ENCODE assay signal across 8 cellular contexts in the genomic region with DNA sequence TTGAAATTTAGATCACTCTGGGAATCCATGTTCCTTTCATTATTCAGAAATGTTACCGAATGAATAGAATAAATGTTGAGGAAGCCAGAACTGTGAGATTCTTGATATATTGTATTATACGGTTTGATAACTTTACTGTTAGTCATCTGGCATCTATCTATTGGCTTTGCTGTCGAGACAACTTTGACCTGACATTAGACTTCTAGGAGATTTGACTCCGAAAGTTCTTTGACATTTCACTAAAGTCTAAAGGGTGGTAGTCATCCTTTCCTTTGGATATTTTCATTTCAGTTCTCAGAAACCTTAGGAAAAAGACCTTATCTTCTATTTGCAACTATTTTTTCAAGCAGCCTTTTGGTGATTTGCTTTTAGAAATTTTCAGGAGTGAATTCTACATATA. TPM values are rescaled to one million over a fixed set of nuclear protein-coding genes. Genes with fewer than 3 reads are reported as not detected.
DNase-seq lines count a peak whose midpoint lies in the region; FAIRE-seq and TF ChIP-seq lines count a peak whose summit lies in the region.

No MANE protein-coding gene starts in this region.

- FAIRE-seq in bronchial epithelial cell (lab: Jason Lieb, UNC): no peak

- H3K4me3 Mint-ChIP-seq in HFFc6: peak overlapping the region; percentile 99

- H3K23ac ChIP-seq in neuronal stem cell (ENCODE audit: low read depth, low read length, poor library complexity): no peak overlapping the region

- peaks cover 39% of the 10 kb centered on the region for H3K4me1 Mint-ChIP-seq in HFFc6 (ENCODE audit: low read depth)

- no peak overlapping the region for H3K14ac ChIP-seq in neuronal stem cell (ENCODE audit: low read length)

- H3K36me3 ChIP-seq in bronchial epithelial cell (ENCODE audit: control insufficient read depth, insufficient read depth, low read length) (no peaks in the 10 kb centered on the region), muscle layer of colon (ENCODE audit: insufficient read depth, low read length) (no peaks in the 10 kb centered on the region), neuronal stem cell (replicated peaks in 1 of 2; ENCODE audit: control insufficient read depth in 2 of 2, insufficient read depth in 2 of 2, low read length in 2 of 2) (peaks cover 0 to 11% of the 10 kb centered on the region in 2 donors)

- no peak overlapping the region for H2BK5ac ChIP-seq in neuronal stem cell (ENCODE audit: low read length)

- H3K27ac ChIP-seq in muscle layer of colon (ENCODE audit: low read depth, low read length): peak overlapping the region; percentile 24
- no peak overlapping the region for H3K27ac ChIP-seq in neuronal stem cell (replicated peaks; ENCODE audit: low read length)

- no peaks in the 10 kb centered on the region for H3K9me3 Mint-ChIP-seq in HFFc6

- no peak for TF ChIP-seq CTCF in AG04449 (IDR thresholded peaks at IDR 0.05; ENCODE audit: insufficient read depth, low read length, missing control alignments)
- TF ChIP-seq CTCF in HFFc6 (IDR thresholded peaks at IDR 0.05): no peak
- TF ChIP-seq CTCF in bronchial epithelial cell (IDR thresholded peaks at IDR 0.05; ENCODE audit: insufficient read depth, low read length, severe bottlenecking): no peak

- H3K27ac Mint-ChIP-seq in HFFc6: peak overlapping the region; percentile 100

- H3K9ac ChIP-seq in muscle layer of colon (ENCODE audit: low read length) (peak overlapping the region; percentile 96), neuronal stem cell (ENCODE audit: low read depth, low read length, poor library complexity) (no peak overlapping the region)

- H2AFZ ChIP-seq in neuronal stem cell (ENCODE audit: low read length): no peak overlapping the region

- no peak overlapping the region for H2BK15ac ChIP-seq in neuronal stem cell (ENCODE audit: low read length)

- H3K27me3 ChIP-seq in bronchial epithelial cell (ENCODE audit: control insufficient read depth, insufficient read depth, low read length): no peaks in the 10 kb centered on the region
- no peaks in the 10 kb centered on the region for H3K27me3 ChIP-seq in muscle layer of colon (ENCODE audit: control insufficient read depth in 1 of 2, insufficient read depth in 2 of 2, low read length in 2 of 2)
- no peaks in the 10 kb centered on the region for H3K27me3 ChIP-seq in neuronal stem cell (ENCODE audit: control insufficient read depth in 3 of 3, insufficient read depth in 3 of 3, low read depth in 1 of 3, low read length in 3 of 3)

- peaks cover 20% of the 10 kb centered on the region for H3K36me3 Mint-ChIP-seq in HFFc6 (ENCODE audit: low read depth)

- peak overlapping the region; percentile 81 for H3K4me3 ChIP-seq in AG04449 (ENCODE audit: low read depth, low read length)
- H3K4me3 ChIP-seq in bronchial epithelial cell (ENCODE audit: low read depth, low read length): peak overlapping the region; percentile 94
- peak overlapping the region; percentile 85 to 97 for H3K4me3 ChIP-seq in muscle layer of colon (ENCODE audit: low read depth in 1 of 2, low read length in 2 of 2)
- peak overlapping the region in 1 of 2 donors; percentile 97 for H3K4me3 ChIP-seq in neuronal stem cell (ENCODE audit: low read length in 2 of 2)

- no peak overlapping the region for H3K4ac ChIP-seq in neuronal stem cell (ENCODE audit: low read length)

- H3K79me1 ChIP-seq in neuronal stem cell (ENCODE audit: low read depth, low read length): no peaks in the 10 kb centered on the region

- no peak overlapping the region for H2BK12ac ChIP-seq in neuronal stem cell (ENCODE audit: low read length)

- WGBS in neuronal stem cell (ENCODE audit: extremely low coverage in 2 of 2, insufficient read length in 2 of 2, insufficient replicate concordance in 1 of 2), 2 donors: no CpG with 5 or more reads among the region's 4 CpGs

- H4K8ac ChIP-seq in neuronal stem cell (ENCODE audit: low read depth, low read length): no peak overlapping the region

- CTCF ChIA-PET in AG04449 (lab: Yijun Ruan, JAX): no interaction called here

- H3K4me1 ChIP-seq in muscle layer of colon (ENCODE audit: insufficient read depth, low read length) (peaks cover 13% of the 10 kb centered on the region), neuronal stem cell (ENCODE audit: control insufficient read depth in 2 of 2, insufficient read depth in 1 of 2, low read depth in 1 of 2, low read length in 2 of 2) (peaks cover 4 to 5% of the 10 kb centered on the region in 2 donors)

- no peak overlapping the region for H4K91ac ChIP-seq in neuronal stem cell (ENCODE audit: low read depth, low read length, poor library complexity)

- DNase-seq in AG04449 (ENCODE audit: low read depth, low spot score) (no peak), HFFc6 (no peak), bronchial epithelial cell (ENCODE audit: low read depth) (peak; percentile 38), neuronal stem cell (ENCODE audit: low spot score) (no peak), NCI-H1694 treated with DMSO at 0.1 percent for 48 hours (lab: John Stamatoyannopoulos, UW) (no peak), CD1c-positive myeloid dendritic cell (ENCODE audit: extremely low spot score) (no peak)
- no peak for DNase-seq in activated CD4-positive, alpha-beta T cell treated with anti-CD3 and anti-CD28 coated beads for 4 hours

- peaks cover 7% of the 10 kb centered on the region for H3K27me3 Mint-ChIP-seq in HFFc6 (ENCODE audit: insufficient read depth)

- no peak overlapping the region for H3K4me2 ChIP-seq in neuronal stem cell (ENCODE audit: insufficient read depth, low read length, poor library complexity, severe bottlenecking)

- H2BK120ac ChIP-seq in neuronal stem cell (ENCODE audit: low read depth, low read length): no peak overlapping the region

- POLR2A ChIA-PET in AG04449 (lab: Yijun Ruan, JAX): no interaction called here

- no peak overlapping the region for H2AK5ac ChIP-seq in neuronal stem cell (ENCODE audit: low read depth, low read length)

- H3K18ac ChIP-seq in neuronal stem cell (ENCODE audit: low read length): no peak overlapping the region

- H3K9me3 ChIP-seq in muscle layer of colon (ENCODE audit: low read length) (no peaks in the 10 kb centered on the region), neuronal stem cell (replicated peaks in 1 of 2; ENCODE audit: control insufficient read depth in 2 of 2, insufficient read depth in 1 of 2, low read depth in 1 of 2, low read length in 2 of 2) (no peaks in the 10 kb centered on the region)

RNA-seq across cellular contexts. Expression of gene BMPR2, which starts 1.9 kb away (rescaled TPM):
- total RNA-seq in HFFc6 (2021; fragmentation: NEBNext Ultra II Directional; extraction: Animal tissue kit (Norgen Biotek cat#: 25700)): 10 to 100 TPM; 50.5 to 59.4 (median 56.4) TPM
- total RNA-seq in bronchial epithelial cell: 6.3 TPM in 2 replicates
- polyA plus RNA-seq in neuronal stem cell (2013, experiment 1 of 2): 6.5 TPM
- 6.5 TPM for polyA plus RNA-seq in neuronal stem cell (2013, experiment 2 of 2)
